Comparison of ENCODE assay signal across 16 cellular contexts in the genomic region with DNA sequence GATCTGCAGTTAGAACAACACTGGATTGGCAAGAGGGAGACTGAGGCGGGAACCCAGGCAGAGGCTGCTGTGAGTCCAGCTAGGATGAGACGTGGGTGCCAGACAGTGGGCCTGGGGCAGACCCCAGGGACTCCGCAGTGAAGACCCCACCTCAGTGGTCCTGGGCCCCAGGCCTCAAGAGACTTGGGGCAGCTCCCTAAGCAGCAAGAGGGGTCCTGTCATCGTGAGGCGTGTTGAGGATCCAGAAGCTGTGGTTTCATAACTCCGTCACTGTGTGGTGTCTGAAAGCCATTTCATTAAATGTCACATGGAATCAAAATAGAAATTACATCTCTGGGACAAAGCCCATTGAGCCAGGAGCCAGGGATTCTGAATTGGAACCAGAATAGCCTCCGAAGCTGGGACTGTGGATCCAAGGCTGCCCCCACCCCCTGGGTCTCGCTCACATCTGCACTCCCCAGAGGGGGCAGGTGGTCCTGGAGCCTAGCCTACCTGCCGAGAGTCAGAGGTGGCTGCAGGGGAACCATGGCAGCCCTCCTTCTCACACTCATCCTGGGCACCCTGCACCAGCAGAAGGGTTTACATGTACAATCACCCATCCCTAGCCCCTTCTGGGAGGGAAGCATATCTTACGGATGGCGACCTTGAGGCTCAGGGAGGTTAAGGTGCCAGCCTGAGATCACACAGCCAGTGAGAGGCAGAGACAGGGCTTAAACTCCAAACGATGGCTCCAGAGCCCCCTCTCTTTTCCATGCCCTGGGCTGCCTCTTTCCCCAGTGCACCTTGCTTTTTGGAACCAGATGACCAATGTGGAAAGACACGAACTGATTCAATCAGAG. TPM values are rescaled to one million over a fixed set of nuclear protein-coding genes. Genes with fewer than 3 reads are reported as not detected.
A peak's percentile ranks its signal among the peaks of the same experiment; 100 is the strongest.
DNase-seq lines count a peak whose midpoint lies in the region; ATAC-seq and TF ChIP-seq lines count a peak whose summit lies in the region.
"Had no signal": no experiment of that assay in that cellular context is flagged by ENCODE, and none has a peak within 500 bp of the region (broad histone marks: within the 10 kb centered on the region; RNA-seq: fewer than 3 reads in every experiment).

No MANE protein-coding gene starts in this region.

- H3K36me3 ChIP-seq in right atrium auricular region, result no peaks in the 10 kb centered on the region
- no peaks in the 10 kb centered on the region for H3K36me3 ChIP-seq in neural progenitor cell

- H3K9ac ChIP-seq in neural progenitor cell, result no peak overlapping the region

- H3K4me1 ChIP-seq in right atrium auricular region (peaks cover 0 to 18% of the 10 kb centered on the region in 2 donors), right cardiac atrium (ENCODE audit: control insufficient read depth, insufficient read depth, low read length) (no peaks in the 10 kb centered on the region), neural progenitor cell (no peaks in the 10 kb centered on the region)
- H3K4me1 ChIP-seq: SJCRH30 had no signal

- H3K27me3 Mint-ChIP-seq in neural progenitor cell (ENCODE audit: insufficient read depth, low read depth), result peaks cover 6% of the 10 kb centered on the region
- H3K27me3 Mint-ChIP-seq: CD8-positive, alpha-beta memory T cell had no signal

- H3F3A ChIP-seq in neural progenitor cell (ENCODE audit: low read depth), result no peaks in the 10 kb centered on the region

- no peaks in the 10 kb centered on the region for H3K27me3 ChIP-seq in right atrium auricular region
- H3K27me3 ChIP-seq in right cardiac atrium (ENCODE audit: control insufficient read depth, insufficient read depth), result no peaks in the 10 kb centered on the region
- no peaks in the 10 kb centered on the region for H3K27me3 ChIP-seq in neural progenitor cell
- H3K27me3 ChIP-seq: BLaER1 treated with 17β-estradiol and CSF1 and Interleukin-3, amounts not matched to agents 10 nM and 100 nM; SJCRH30 had no signal

- H3K36me3 Mint-ChIP-seq in neural progenitor cell, result peaks cover 10% of the 10 kb centered on the region
- H3K36me3 Mint-ChIP-seq: CD8-positive, alpha-beta memory T cell had no signal

- 70% methylated on average over 13 of the region's 13 CpGs for WGBS in right cardiac atrium

- no peak overlapping the region for H3K27ac Mint-ChIP-seq in neural progenitor cell

- H3K4me1 Mint-ChIP-seq in neural progenitor cell, result no peaks in the 10 kb centered on the region

- no peak overlapping the region for H3K4me3 Mint-ChIP-seq in neural progenitor cell
- H3K4me3 Mint-ChIP-seq: CD8-positive, alpha-beta memory T cell had no signal

- H3K9me3 ChIP-seq in right atrium auricular region, result no peaks in the 10 kb centered on the region
- H3K9me3 ChIP-seq in right cardiac atrium (ENCODE audit: control insufficient read depth, low read length), result no peaks in the 10 kb centered on the region
- no peaks in the 10 kb centered on the region for H3K9me3 ChIP-seq in neural progenitor cell (ENCODE audit: low read depth)
- H3K9me3 ChIP-seq: BLaER1 treated with 17β-estradiol and CSF1 and Interleukin-3, amounts not matched to agents 10 nM and 100 nM; SJCRH30 had no signal

- intact Hi-C loops in Right ventricle myocardium inferior (cut with DNase I) (no loop called here), right cardiac atrium (cut with DNase I) (loop anchor here in 1 of 4 donors (10.0 kb wide), 1 partner anchor 159 kb away; a partner anchor contains a TSS)

- H3K79me2 ChIP-seq in neural progenitor cell (ENCODE audit: low read depth), result no peaks in the 10 kb centered on the region

- no peak overlapping the region for H3K4me3 ChIP-seq in right atrium auricular region
- no peak overlapping the region for H3K4me3 ChIP-seq in right cardiac atrium (ENCODE audit: low read length)
- no peak overlapping the region for H3K4me3 ChIP-seq in neural progenitor cell
- H3K4me3 ChIP-seq: BLaER1 treated with 17β-estradiol and CSF1 and Interleukin-3, amounts not matched to agents 10 nM and 100 nM; SJCRH30 had no signal

- no peak for TF ChIP-seq CTCF in right atrium auricular region (IDR thresholded peaks at IDR 0.05)
- TF ChIP-seq CTCF in neural progenitor cell (IDR thresholded peaks at IDR 0.05), result no peak

- DNase-seq in Right ventricle myocardium inferior (ENCODE audit: missing footprints) (no peak), right atrium auricular region (ENCODE audit: low spot score) (no peak), cerebellum (ENCODE audit: low spot score) (peak; percentile 24), right cardiac atrium (no peak), DMS79 treated with DMSO at 0.1 percent for 48 hours (lab: John Stamatoyannopoulos, UW) (no peak), neural progenitor cell (ENCODE audit: low spot score) (no peak), NCI-H2081 (lab: John Stamatoyannopoulos, UW) (no peak)
- DNase-seq: CD8-positive, alpha-beta memory T cell; KBM-7; NCI-H187; NCI-H2227 treated with DMSO at 0.1 percent for 48 hours; NCI-H524; NCI-H82; SJCRH30 had no signal

- H3K27ac ChIP-seq in right atrium auricular region (no peak overlapping the region), right cardiac atrium (ENCODE audit: low read length) (no peak overlapping the region), neural progenitor cell (no peak overlapping the region)
- H3K27ac ChIP-seq: SJCRH30 had no signal

- H3K4me2 ChIP-seq in neural progenitor cell, result no peak overlapping the region

- no peaks in the 10 kb centered on the region for H4K20me1 ChIP-seq in neural progenitor cell (ENCODE audit: low read depth)

- H2AFZ ChIP-seq in neural progenitor cell (replicated peaks), result no peak overlapping the region

- no peaks in the 10 kb centered on the region for H3K9me3 Mint-ChIP-seq in neural progenitor cell
- H3K9me3 Mint-ChIP-seq: CD8-positive, alpha-beta memory T cell had no signal

- ATAC-seq in Right ventricle myocardium inferior, result peak; percentile 33
- ATAC-seq in right cardiac atrium, result peak; percentile 30 to 46
- ATAC-seq in GM19328 (IDR thresholded peaks at IDR 0.05; ENCODE audit: unreplicated experiment), result no peak

RNA-seq across cellular contexts. Expression of a gene that starts 23.2 kb away (rescaled TPM):
- total RNA-seq in Right ventricle myocardium inferior, result 4.2 TPM
- under 1 TPM; 0.08 to 0.63 TPM for total RNA-seq in right atrium auricular region
- total RNA-seq in cerebellum, result 18.6 TPM
- 1 to 10 TPM in 3 of 4 donors, under 1 TPM in 1; 0.37 to 6.1 (median 2.7) TPM for total RNA-seq in right cardiac atrium
- 0.54 TPM for polyA plus RNA-seq in right cardiac atrium
- 62.1 and 66.0 TPM in 2 replicates for total RNA-seq in neural progenitor cell (ENCODE audit: low replicate concordance)
